ENCODE assay signal across 8 cellular contexts in the genomic region with DNA sequence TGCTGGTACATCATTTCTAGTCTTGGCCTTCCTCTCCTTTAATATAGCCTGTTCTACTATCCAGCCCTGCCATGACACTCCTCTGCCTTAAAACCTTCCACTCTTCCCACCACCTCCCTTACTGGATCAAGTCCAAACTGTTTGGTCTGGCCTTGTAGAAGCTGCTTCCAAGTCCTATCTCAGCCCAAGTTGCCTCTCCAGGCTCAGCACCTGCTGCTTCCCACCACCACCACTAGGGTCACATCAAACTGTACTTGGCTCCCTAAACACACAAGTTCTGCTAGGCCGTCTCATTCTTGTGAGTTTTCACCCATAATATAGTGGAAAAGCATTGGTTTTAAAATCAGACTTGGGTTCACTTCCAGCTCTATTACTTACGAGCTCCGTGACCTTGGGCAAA. TPM values are rescaled to one million over a fixed set of nuclear protein-coding genes. Genes with fewer than 3 reads are reported as not detected.
DNase-seq lines count a peak whose midpoint lies in the region; FAIRE-seq and TF ChIP-seq lines count a peak whose summit lies in the region.

No MANE protein-coding gene starts in this region.

- no peak overlapping the region for H3K4ac ChIP-seq in H9 (ENCODE audit: low read depth, low read length)

- WGBS in H9 (ENCODE audit: extremely low coverage, insufficient read length, low lambda C conversion rate) = no CpG with 5 or more reads among the region's 3 CpGs

- DNase-seq in D721Med (ENCODE audit: insufficient read length, low spot score) = no peak
- peak; percentile 69 for DNase-seq in H9
- peak; percentile 60 for DNase-seq in NCI-H82 (lab: John Stamatoyannopoulos, UW)
- peak; percentile 24 for DNase-seq in activated T-cell treated with anti-CD3 and anti-CD28 coated beads, Interleukin-2, amount 50 U/mL, for 1 hour
- DNase-seq in germinal center (ENCODE audit: low spot score) = peak; percentile 53
- DNase-seq in stimulated activated CD4-positive, alpha-beta T cell treated with anti-CD3 and anti-CD28 coated beads, Interleukin-1b, Interleukin-23, amount 100 ng/mL, for 48 hours = peak; percentile 35
- DNase-seq in putamen (ENCODE audit: low spot score) = no peak
- no peak for DNase-seq in activated CD4-positive, CD25-positive, alpha-beta regulatory T cell treated with anti-CD3 and anti-CD28 coated beads, Interleukin-2, amount 50 U/mL, for 72 hours

- H2BK15ac ChIP-seq in H9 (ENCODE audit: low read depth, low read length) = no peak overlapping the region

- H4K20me1 ChIP-seq in H9 (ENCODE audit: control insufficient read depth, insufficient read depth, insufficient read length) = no peaks in the 10 kb centered on the region

- H4K5ac ChIP-seq in H9 (ENCODE audit: insufficient read length, low read depth, low read length) = no peak overlapping the region

- no peak overlapping the region for H2BK5ac ChIP-seq in H9 (ENCODE audit: insufficient read length, low read length)

- H3K9me3 Mint-ChIP-seq in H9 = peaks cover 9 to 10% of the 10 kb centered on the region in 2 experiments

- H2BK20ac ChIP-seq in H9 (ENCODE audit: low read depth, low read length, poor library complexity, severe bottlenecking) = no peak overlapping the region

- no peak for FAIRE-seq in D721Med (lab: Jason Lieb, UNC)

- peaks cover 4% of the 10 kb centered on the region; the same call in 1 of the 2 replicates for H3K79me2 ChIP-seq in H9 (ENCODE audit: insufficient read depth, low read length)

- no peak overlapping the region for H3K4me2 ChIP-seq in H9 (ENCODE audit: insufficient read depth, insufficient read length, low read length)

- peaks cover 4% of the 10 kb centered on the region for H3K79me1 ChIP-seq in H9 (ENCODE audit: insufficient read depth, low read depth, low read length, poor library complexity, severe bottlenecking)

- no peaks in the 10 kb centered on the region for H3K27me3 ChIP-seq in H9 (ENCODE audit: insufficient read depth, low read length)

- no peak overlapping the region for H3K9ac ChIP-seq in H9 (ENCODE audit: extremely low read depth, insufficient read length, low read length)

- no peak overlapping the region for H4K8ac ChIP-seq in H9 (replicated peaks; ENCODE audit: insufficient read length, low read depth, low read length)

- H3K23ac ChIP-seq in H9 (ENCODE audit: insufficient read length, low read depth, low read length) = no peak overlapping the region

- H2BK12ac ChIP-seq in H9 (ENCODE audit: insufficient read length, low read depth, low read length) = no peak overlapping the region

- H3K4me3 Mint-ChIP-seq in H9 = peak overlapping the region; percentile 27 to 46; a peak in 4 of 5 replicates

- peaks cover 4% of the 10 kb centered on the region for H3K23me2 ChIP-seq in H9 (ENCODE audit: insufficient read length, low read depth, low read length, poor library complexity, severe bottlenecking)

- H2BK120ac ChIP-seq in H9 (ENCODE audit: low read depth, low read length, poor library complexity, severe bottlenecking) = no peak overlapping the region

- no peak overlapping the region for H3K56ac ChIP-seq in H9 (ENCODE audit: insufficient read length, low read depth, low read length)

- no peaks in the 10 kb centered on the region for H3K9me3 ChIP-seq in H9 (ENCODE audit: control insufficient read depth, low read depth, low read length)

- no peak overlapping the region for H3K27ac ChIP-seq in H9 (ENCODE audit: insufficient read length, low read depth, low read length)

- H4K91ac ChIP-seq in H9 (ENCODE audit: insufficient read length, low read depth, low read length) = no peak overlapping the region

- H2AK5ac ChIP-seq in H9 (ENCODE audit: insufficient read length, low read length) = no peak overlapping the region

- TF ChIP-seq CTCF in D721Med (IDR thresholded peaks at IDR 0.05; ENCODE audit: insufficient read depth, missing control alignments) (peak; percentile 38), H9 (conservative IDR thresholded peaks at IDR 0.05) (peak; percentile 70)

- peaks cover 0 to 3% (median 2%) of the 10 kb centered on the region in 3 experiments; a peak in 2 of 7 replicates for H3K36me3 Mint-ChIP-seq in H9 (ENCODE audit: insufficient read depth in 1 of 3, low read depth in 3 of 3)

- peak overlapping the region in 1 of 3 experiments; percentile 3; a peak in 1 of 7 replicates for H3K27ac Mint-ChIP-seq in H9

- no peak overlapping the region for H2AFZ ChIP-seq in H9 (ENCODE audit: low read length)

- peaks cover 5% of the 10 kb centered on the region for H3K27me3 Mint-ChIP-seq in H9 (ENCODE audit: low read depth)

- H3K14ac ChIP-seq in H9 (ENCODE audit: insufficient read depth, low read length) = no peak overlapping the region

- H3K4me1 Mint-ChIP-seq in H9 = peaks cover 8 to 22% of the 10 kb centered on the region in 2 experiments

- no peak overlapping the region for H3T11ph ChIP-seq in H9 (ENCODE audit: low read length)

- H3K18ac ChIP-seq in H9 (ENCODE audit: insufficient read length, low read depth, low read length) = no peak overlapping the region

- 0 out of 2 replicates have a peak, but pooled peaks cover 2% of the 10 kb centered on the region for H3K4me1 ChIP-seq in H9 (ENCODE audit: insufficient read depth, low read length)

RNA-seq across cellular contexts. Expression of a gene that starts 1.4 kb away (rescaled TPM):
- total RNA-seq in H9 (2021) = 60.7 and 65.1 TPM in 2 replicates

RNA-seq across cellular contexts. Expression of a gene that starts 1.5 kb away (rescaled TPM):
- total RNA-seq in H9 (2021) = not detected in 2 replicates

Comparison
In these comparisons a context has a peak if more than half of its experiments do, and no peak if none do; other contexts are left out.
1. DNase-seq: peak in H9 (single experiment), NCI-H82 (single experiment), activated T-cell treated with anti-CD3 and anti-CD28 coated beads, Interleukin-2, amount 50 U/mL, for 1 hour (single experiment), germinal center (single experiment) and stimulated activated CD4-positive, alpha-beta T cell treated with anti-CD3 and anti-CD28 coated beads, Interleukin-1b, Interleukin-23, amount 100 ng/mL, for 48 hours (single experiment); none in D721Med (single experiment), putamen (single experiment) and activated CD4-positive, CD25-positive, alpha-beta regulatory T cell treated with anti-CD3 and anti-CD28 coated beads, Interleukin-2, amount 50 U/mL, for 72 hours (single experiment).